Comparison of ENCODE assay signal across 8 cellular contexts in the genomic region with DNA sequence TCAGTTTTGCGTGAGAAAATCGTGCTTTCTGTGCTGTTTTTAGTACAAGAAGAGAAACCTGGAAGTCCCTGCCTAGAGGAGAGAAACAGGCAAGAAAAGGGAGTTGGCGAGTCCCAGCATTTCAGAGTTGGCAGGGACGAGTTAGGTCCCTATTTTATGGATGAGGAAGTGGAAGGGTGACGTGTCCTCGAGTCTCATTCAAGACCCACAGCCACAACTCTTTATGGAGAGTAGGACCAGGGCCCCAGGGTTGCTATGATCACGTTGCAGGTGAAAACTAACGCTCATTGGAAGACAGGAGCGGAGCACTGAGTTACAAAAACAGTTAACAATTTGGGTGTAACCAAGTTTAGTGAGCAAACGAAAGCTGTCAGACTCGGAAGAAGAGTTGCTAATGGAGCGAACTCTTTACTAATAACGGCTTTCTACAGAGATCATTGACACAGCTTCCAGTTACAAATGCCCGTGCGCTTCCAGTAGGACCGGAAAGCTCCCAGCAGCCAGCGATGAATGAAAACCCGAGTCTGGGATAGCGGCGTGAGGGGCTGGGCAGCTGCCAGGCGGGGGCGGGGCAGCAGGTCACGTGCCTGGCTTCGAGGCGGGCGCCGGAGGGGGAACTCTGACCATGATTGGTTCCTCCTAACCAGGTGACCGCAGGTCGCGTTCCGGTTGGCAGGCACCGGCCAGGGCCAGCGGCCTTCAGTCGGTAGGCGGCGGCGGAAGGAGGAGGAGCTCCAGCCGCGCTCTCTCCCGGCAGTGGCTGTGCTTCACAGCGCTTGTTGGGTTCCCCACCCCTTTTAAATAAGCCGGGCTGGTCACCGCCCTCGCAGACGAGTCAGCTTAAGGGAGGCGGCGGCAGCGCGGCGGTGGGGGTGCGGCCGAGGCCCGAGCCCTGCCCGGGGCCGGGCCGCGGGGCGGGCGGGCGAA. TPM values are rescaled to one million over a fixed set of nuclear protein-coding genes. Genes with fewer than 3 reads are reported as not detected.
DNase-seq lines count a peak whose midpoint lies in the region; ATAC-seq and FAIRE-seq lines count a peak whose summit lies in the region.

A gene (plus strand): TSS at position 827 of the 927 bp plus-strand sequence. CDS start 257 bp downstream, outside the sequence.

- ATAC-seq in GM21381 (IDR thresholded peaks at IDR 0.05; ENCODE audit: unreplicated experiment): peak; percentile 96

- H3K36me3 ChIP-seq in NT2/D1 (ENCODE audit: insufficient read depth, insufficient read length, low read length) (peaks cover 11% of the 10 kb centered on the region), mesodermal cell (ENCODE audit: control insufficient read depth, insufficient read depth, low read length) (peaks cover 11% of the 10 kb centered on the region)

- DNase-seq in COR-L47 (lab: John Stamatoyannopoulos, UW) (peak; percentile 98), HUDEP-2 (lab: John Stamatoyannopoulos, UW; ENCODE audit: unreplicated experiment in 76 of 76) (peak; percentile 38 to 99 (median 97)), NT2/D1 (ENCODE audit: low read depth, low spot score) (peak; percentile 99)
- DNase-seq in activated CD8-positive, alpha-beta memory T cell treated with anti-CD3 and anti-CD28 coated beads, Interleukin-2, amount 50 U/mL, for 4 hours: peak; percentile 97
- DNase-seq in stimulated activated CD8-positive, alpha-beta memory T cell treated with anti-CD3 and anti-CD28 coated beads, Interleukin-15, amount 100 ng/mL, for 4 hours (ENCODE audit: low read depth in 2 of 2): peak; percentile 96 to 97

- no peaks in the 10 kb centered on the region for H3K27me3 ChIP-seq in NT2/D1 (ENCODE audit: insufficient read depth, insufficient read length)

- H3K4me1 ChIP-seq in NT2/D1 (ENCODE audit: insufficient read depth, insufficient read length): no peaks in the 10 kb centered on the region
- H3K4me1 ChIP-seq in mesodermal cell (ENCODE audit: control insufficient read depth, insufficient read depth, low read length, poor library complexity, severe bottlenecking): peaks cover 13% of the 10 kb centered on the region

- H3K9me3 ChIP-seq in NT2/D1 (ENCODE audit: insufficient read depth, low read length) (no peaks in the 10 kb centered on the region), mesodermal cell (ENCODE audit: control insufficient read depth, low read length) (no peaks in the 10 kb centered on the region)

- 2% methylated on average over 36 to 52 of the region's 60 CpGs for WGBS in mesodermal cell (ENCODE audit: insufficient coverage in 2 of 2), 2 experiments

- FAIRE-seq in endometrium (lab: Jason Lieb, UNC): peak; percentile 87

- peak within 1 kb of the TSS; percentile 95 for H3K9ac ChIP-seq in NT2/D1 (ENCODE audit: insufficient read length, low read depth)

- H3K27ac ChIP-seq in mesodermal cell (ENCODE audit: low read depth, low read length, severe bottlenecking): peak within 1 kb of the TSS; percentile 89

- peak within 1 kb of the TSS; percentile 94 for H3K4me3 ChIP-seq in NT2/D1 (ENCODE audit: insufficient read length, low read depth)
- peak within 1 kb of the TSS; percentile 86 for H3K4me3 ChIP-seq in mesodermal cell (ENCODE audit: extremely low read depth, insufficient read depth, low read length, poor library complexity, severe bottlenecking)

RNA-seq across cellular contexts. Expression of the gene that starts here (rescaled TPM):
- 22.3 TPM for polyA plus RNA-seq in mesodermal cell (2013, experiment 1 of 2)
- polyA plus RNA-seq in mesodermal cell (2013, experiment 2 of 2): 27.3 TPM

Comparison
In these comparisons a context has a peak if more than half of its experiments do, and no peak if none do; other contexts are left out.
1. Peak in every context shown above with its lines: DNase-seq, ATAC-seq, H3K4me3 ChIP-seq and H3K27ac ChIP-seq.